ENCODE assay signal across 15 cellular contexts in genomic region chr9:107782789-107783188, GRCh38.
"Had no signal": no experiment of that assay in that cellular context is flagged by ENCODE, and none has a peak within 500 bp of the region (broad histone marks: within the 10 kb centered on the region; RNA-seq: fewer than 3 reads in every experiment).

No MANE protein-coding gene starts in this region.

- ATAC-seq: activated naive CD8-positive, alpha-beta T cell treated with anti-CD3 and anti-CD28 coated beads, Interleukin-2, amount 50 U/mL, for 24 hours; left colon; naive thymus-derived CD4-positive, alpha-beta T cell; stimulated activated effector memory CD8-positive, alpha-beta T cell treated with anti-CD3 and anti-CD28 coated beads, Interleukin-12 subunit alpha, Interleukin-12 subunit beta, amount 100 ng/mL, for 72 hours had no signal

- H3K4me3 ChIP-seq: coronary artery, right atrium auricular region, tibial artery, uterus had no signal

- H3K36me3 ChIP-seq: right atrium auricular region, tibial artery, uterus, WERI-Rb-1 had no signal

- H3K36me3 Mint-ChIP-seq: naive thymus-derived CD4-positive, alpha-beta T cell; stimulated activated effector memory CD8-positive, alpha-beta T cell treated with anti-CD3 and anti-CD28 coated beads, Interleukin-12 subunit alpha, Interleukin-12 subunit beta, amount 100 ng/mL, for 72 hours had no signal

- H3K4me3 Mint-ChIP-seq: activated naive CD8-positive, alpha-beta T cell treated with anti-CD3 and anti-CD28 coated beads, Interleukin-2, amount 50 U/mL, for 24 hours; activated T-helper 1 cell treated with anti-CD3 and anti-CD28 coated beads, Interleukin-12 subunit alpha, Interleukin-12 subunit beta, Interleukin-2, Interleukin-4 antibody, amounts not matched to agents 30 ng/mL and 10 ng/mL and 1 ng/mL, durations not matched to agents 14 hours and 24 hours and 36 hours; naive thymus-derived CD4-positive, alpha-beta T cell; stimulated activated effector memory CD8-positive, alpha-beta T cell treated with anti-CD3 and anti-CD28 coated beads, Interleukin-12 subunit alpha, Interleukin-12 subunit beta, amount 100 ng/mL, for 72 hours; T-helper 2 cell treated with Interferon-gamma antibody and Interleukin-4, amounts not matched to agents 5 μg/mL and 100 μg/mL, for 36 hours had no signal

- H3K27ac Mint-ChIP-seq: activated naive CD8-positive, alpha-beta T cell treated with anti-CD3 and anti-CD28 coated beads, Interleukin-2, amount 50 U/mL, for 24 hours; activated T-helper 1 cell treated with anti-CD3 and anti-CD28 coated beads, Interleukin-12 subunit alpha, Interleukin-12 subunit beta, Interleukin-2, Interleukin-4 antibody, amounts not matched to agents 30 ng/mL and 10 ng/mL and 1 ng/mL, durations not matched to agents 14 hours and 24 hours and 36 hours; naive thymus-derived CD4-positive, alpha-beta T cell; stimulated activated effector memory CD8-positive, alpha-beta T cell treated with anti-CD3 and anti-CD28 coated beads, Interleukin-12 subunit alpha, Interleukin-12 subunit beta, amount 100 ng/mL, for 72 hours; T-helper 2 cell treated with Interferon-gamma antibody and Interleukin-4, amounts not matched to agents 5 μg/mL and 100 μg/mL, for 36 hours had no signal

- H3K27me3 ChIP-seq: right atrium auricular region, tibial artery, uterus had no signal

- H3K9me3 Mint-ChIP-seq: activated T-helper 1 cell treated with anti-CD3 and anti-CD28 coated beads, Interleukin-12 subunit alpha, Interleukin-12 subunit beta, Interleukin-2, Interleukin-4 antibody, amounts not matched to agents 30 ng/mL and 10 ng/mL and 1 ng/mL, durations not matched to agents 14 hours and 24 hours and 36 hours; stimulated activated effector memory CD8-positive, alpha-beta T cell treated with anti-CD3 and anti-CD28 coated beads, Interleukin-12 subunit alpha, Interleukin-12 subunit beta, amount 100 ng/mL, for 72 hours; T-helper 2 cell treated with Interferon-gamma antibody and Interleukin-4, amounts not matched to agents 5 μg/mL and 100 μg/mL, for 36 hours had no signal

- DNase-seq: activated CD4-positive, alpha-beta T cell treated with anti-CD3 and anti-CD28 coated beads for 48 hours; activated naive CD4-positive, alpha-beta T cell treated with Interleukin-2 at 50 U/mL for 16 hours; activated naive CD8-positive, alpha-beta T cell treated with anti-CD3 and anti-CD28 coated beads, Interleukin-2, amount 50 U/mL, for 24 hours; caudate nucleus; left colon; naive thymus-derived CD4-positive, alpha-beta T cell; nucleus accumbens; tibial artery; uterus; WERI-Rb-1 had no signal

- H3K4me1 ChIP-seq: right atrium auricular region, uterus had no signal

- H3K4me1 Mint-ChIP-seq: activated naive CD8-positive, alpha-beta T cell treated with anti-CD3 and anti-CD28 coated beads, Interleukin-2, amount 50 U/mL, for 24 hours; naive thymus-derived CD4-positive, alpha-beta T cell; stimulated activated effector memory CD8-positive, alpha-beta T cell treated with anti-CD3 and anti-CD28 coated beads, Interleukin-12 subunit alpha, Interleukin-12 subunit beta, amount 100 ng/mL, for 72 hours had no signal

- H3K27ac ChIP-seq: coronary artery, right atrium auricular region, tibial artery, uterus, WERI-Rb-1 had no signal

- H3K27me3 Mint-ChIP-seq: activated naive CD8-positive, alpha-beta T cell treated with anti-CD3 and anti-CD28 coated beads, Interleukin-2, amount 50 U/mL, for 24 hours; naive thymus-derived CD4-positive, alpha-beta T cell had no signal
